ENCODE assay signal across 17 cellular contexts in the genomic region with DNA sequence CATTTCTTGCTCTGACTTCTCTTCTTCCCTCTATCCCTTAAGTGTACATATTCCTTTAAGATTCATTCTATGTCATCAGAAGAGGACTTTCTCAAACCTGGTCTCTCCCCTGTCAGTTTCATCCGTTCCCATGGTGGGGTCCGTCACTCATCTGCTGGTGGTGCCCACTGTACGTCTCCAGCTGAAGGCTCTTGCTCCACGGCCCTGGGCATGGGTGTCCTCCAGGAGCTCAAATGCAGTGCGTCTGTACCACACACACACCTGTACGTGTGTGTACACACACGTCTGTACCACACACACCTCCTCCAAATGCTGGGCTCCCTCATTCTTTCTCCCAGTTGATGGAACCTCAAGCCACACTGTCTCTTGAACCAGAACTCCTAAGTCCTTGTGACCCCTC.
"Had no signal": no experiment of that assay in that cellular context is flagged by ENCODE, and none has a peak within 500 bp of the region (broad histone marks: within the 10 kb centered on the region; RNA-seq: fewer than 3 reads in every experiment).

No MANE protein-coding gene starts in this region.

- ATAC-seq: activated CD4-positive, alpha-beta T cell treated with anti-CD3 and anti-CD28 coated beads for 36 hours; foreskin keratinocyte; left lobe of liver; natural killer cell; pancreas; stimulated activated naive CD8-positive, alpha-beta T cell treated with anti-CD3 and anti-CD28 coated beads, Interleukin-15, amount 100 ng/mL, for 72 hours; WTC11 had no signal

- H3K4me3 ChIP-seq: dorsolateral prefrontal cortex, pancreas, SK-N-MC, skin epidermis, testis had no signal

- DNase-seq: activated CD4-positive, alpha-beta T cell treated with anti-CD3 and anti-CD28 coated beads for 36 hours; activated CD4-positive, alpha-beta T cell treated with anti-CD3 and anti-CD28 coated beads, Interleukin-2, amount 50 U/mL, for 48 hours; activated gamma-delta T cell treated with Interleukin-2 at 50 U/mL for 16 hours; activated T-cell treated with anti-CD3 and anti-CD28 coated beads for 4 hours; dorsolateral prefrontal cortex; foreskin keratinocyte; kidney; mammary epithelial cell; natural killer cell; pancreas; stimulated activated naive CD8-positive, alpha-beta T cell treated with anti-CD3 and anti-CD28 coated beads, Interleukin-15, amount 100 ng/mL, for 72 hours; testis had no signal

- H3K36me3 ChIP-seq: neutrophil, pancreas had no signal

- H3K9me3 ChIP-seq: neutrophil, pancreas, testis had no signal

- H3K4me1 ChIP-seq: foreskin keratinocyte, pancreas, testis had no signal

- H3K27ac ChIP-seq: foreskin keratinocyte, neutrophil, pancreas, SK-N-MC, skin epidermis, testis had no signal

- H3K27me3 ChIP-seq: dorsolateral prefrontal cortex, foreskin keratinocyte, neutrophil, pancreas, testis had no signal
